7 cellular contexts compared by ENCODE assay signal in the genomic region with DNA sequence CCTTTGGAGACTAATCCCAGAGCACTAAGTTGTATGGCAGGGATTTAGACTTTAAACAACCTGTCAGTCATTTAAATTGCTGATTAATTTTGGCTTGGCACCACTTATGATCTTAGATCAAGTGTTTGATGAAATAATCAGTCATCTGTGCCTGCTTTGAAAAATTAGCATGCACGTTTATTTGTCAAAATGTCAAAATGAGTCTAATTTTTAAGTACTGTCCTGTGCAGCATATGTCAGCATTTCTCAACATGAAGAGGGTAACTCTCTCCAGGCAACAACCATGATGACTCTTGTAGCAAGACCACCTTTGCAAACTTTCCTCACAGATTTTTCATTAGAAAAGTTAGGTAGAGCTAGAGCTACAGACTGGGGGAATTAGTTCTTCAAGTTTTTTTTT.
"Had no signal": no experiment of that assay in that cellular context is flagged by ENCODE, and none has a peak within 500 bp of the region (broad histone marks: within the 10 kb centered on the region; RNA-seq: fewer than 3 reads in every experiment).

No MANE protein-coding gene starts in this region.

- FAIRE-seq: GM12878, GM12891, GM12892, GM18507, GM19239 had no signal

- DNase-seq: GDM1, GF-D8 had no signal

- ATAC-seq: GM12878 had no signal

- H3K4me3 ChIP-seq: GM12878 had no signal
